8 cellular contexts compared by ENCODE assay signal in genomic region chr12:7190268-7191055, GRCh38. TPM values are rescaled to one million over a fixed set of nuclear protein-coding genes. Genes with fewer than 3 reads are reported as not detected.
DNase-seq lines count a peak whose midpoint lies in the region; ATAC-seq and TF ChIP-seq lines count a peak whose summit lies in the region.

No MANE protein-coding gene starts in this region.

- no peaks in the 10 kb centered on the region for H3K9me3 ChIP-seq in lung (ENCODE audit: control insufficient read depth in 2 of 2, insufficient read depth in 1 of 2, low read length in 1 of 2)

- peaks cover 2% of the 10 kb centered on the region for H3K27me3 Mint-ChIP-seq in HFFc6 (ENCODE audit: insufficient read depth)
- no peaks in the 10 kb centered on the region for H3K27me3 Mint-ChIP-seq in dendritic cell treated with granulocyte-macrophage colony-stimulating factor and Interleukin-4, amounts not matched to agents 40 ng/mL and 50 ng/mL, for 4 days

- H3K36me3 ChIP-seq in lung (ENCODE audit: control insufficient read depth in 2 of 2, insufficient read depth in 2 of 2, low read length in 2 of 2), result peaks cover 0 to 16% of the 10 kb centered on the region in 2 donors

- ATAC-seq in SK-N-SH treated with all-trans-retinoic acid at 6 μM for 48 hours (peak; percentile 10), lung (ENCODE audit: insufficient read depth, low FRiP score) (no peak), esophagus mucosa (no peak)

- H3K27me3 ChIP-seq in lung (ENCODE audit: control insufficient read depth, insufficient read depth), result no peaks in the 10 kb centered on the region

- peak overlapping the region; percentile 75 for H3K27ac Mint-ChIP-seq in HFFc6
- peak overlapping the region; percentile 92 for H3K27ac Mint-ChIP-seq in dendritic cell treated with granulocyte-macrophage colony-stimulating factor and Interleukin-4, amounts not matched to agents 40 ng/mL and 50 ng/mL, for 4 days

- no peak for TF ChIP-seq CTCF in C4-2B (conservative IDR thresholded peaks at IDR 0.05)
- TF ChIP-seq CTCF in HFFc6 (IDR thresholded peaks at IDR 0.05), result no peak
- TF ChIP-seq CTCF in lung (IDR thresholded peaks at IDR 0.05; ENCODE audit: control extremely low read depth, extremely low read depth), result no peak

- DNase-seq in HFFc6, result no peak
- no peak for DNase-seq in lung (ENCODE audit: low spot score)
- DNase-seq in DMS153 treated with DMSO at 0.1 percent for 48 hours (lab: John Stamatoyannopoulos, UW; ENCODE audit: unreplicated experiment), result no peak

- H3K4me1 Mint-ChIP-seq in HFFc6 (ENCODE audit: low read depth), result peaks cover 47% of the 10 kb centered on the region
- H3K4me1 Mint-ChIP-seq in dendritic cell treated with granulocyte-macrophage colony-stimulating factor and Interleukin-4, amounts not matched to agents 40 ng/mL and 50 ng/mL, for 4 days (ENCODE audit: low read depth), result peaks cover 40% of the 10 kb centered on the region

- WGBS in lung, 2 donors, result 33 to 41% methylated on average over 17 of the region's 17 CpGs

- H3K36me3 Mint-ChIP-seq in HFFc6 (ENCODE audit: low read depth), result peaks cover 33% of the 10 kb centered on the region
- peaks cover 19% of the 10 kb centered on the region for H3K36me3 Mint-ChIP-seq in dendritic cell treated with granulocyte-macrophage colony-stimulating factor and Interleukin-4, amounts not matched to agents 40 ng/mL and 50 ng/mL, for 4 days (ENCODE audit: low read depth)

- H3K9me3 Mint-ChIP-seq in HFFc6, result no peaks in the 10 kb centered on the region
- H3K9me3 Mint-ChIP-seq in dendritic cell treated with granulocyte-macrophage colony-stimulating factor and Interleukin-4, amounts not matched to agents 40 ng/mL and 50 ng/mL, for 4 days, result no peaks in the 10 kb centered on the region

- intact Hi-C loops in dendritic cell treated with granulocyte-macrophage colony-stimulating factor and Interleukin-4, amounts not matched to agents 40 ng/mL and 50 ng/mL, for 4 days (cut with micrococcal nuclease), result no loop called here

- H3K27ac ChIP-seq in C4-2B (peak overlapping the region; percentile 84), lung (ENCODE audit: low read depth in 1 of 2, low read length in 1 of 2) (peak overlapping the region; percentile 77 to 83), temporal lobe (ENCODE audit: low read depth, low read length) (peak overlapping the region; percentile 89)

- peaks cover 8 to 11% of the 10 kb centered on the region in 2 donors for H3K4me1 ChIP-seq in lung (ENCODE audit: control insufficient read depth in 2 of 2, insufficient read depth in 2 of 2, low read length in 2 of 2)

- peak overlapping the region; percentile 90 for H3K4me3 Mint-ChIP-seq in HFFc6
- H3K4me3 Mint-ChIP-seq in dendritic cell treated with granulocyte-macrophage colony-stimulating factor and Interleukin-4, amounts not matched to agents 40 ng/mL and 50 ng/mL, for 4 days, result peak overlapping the region; percentile 88

- H3K4me3 ChIP-seq in lung, result peak overlapping the region; percentile 84

TF ChIP-seq in SK-N-SH treated with all-trans-retinoic acid at 6 μM for 48 hours, 23 proteins besides CTCF, POLR2A, EP300 and RAD21:
- TF ChIP-seq GLIS3 (CRISPR knock-in tag; IDR thresholded peaks at IDR 0.05), result no peak
- TF ChIP-seq, protein P1, sequence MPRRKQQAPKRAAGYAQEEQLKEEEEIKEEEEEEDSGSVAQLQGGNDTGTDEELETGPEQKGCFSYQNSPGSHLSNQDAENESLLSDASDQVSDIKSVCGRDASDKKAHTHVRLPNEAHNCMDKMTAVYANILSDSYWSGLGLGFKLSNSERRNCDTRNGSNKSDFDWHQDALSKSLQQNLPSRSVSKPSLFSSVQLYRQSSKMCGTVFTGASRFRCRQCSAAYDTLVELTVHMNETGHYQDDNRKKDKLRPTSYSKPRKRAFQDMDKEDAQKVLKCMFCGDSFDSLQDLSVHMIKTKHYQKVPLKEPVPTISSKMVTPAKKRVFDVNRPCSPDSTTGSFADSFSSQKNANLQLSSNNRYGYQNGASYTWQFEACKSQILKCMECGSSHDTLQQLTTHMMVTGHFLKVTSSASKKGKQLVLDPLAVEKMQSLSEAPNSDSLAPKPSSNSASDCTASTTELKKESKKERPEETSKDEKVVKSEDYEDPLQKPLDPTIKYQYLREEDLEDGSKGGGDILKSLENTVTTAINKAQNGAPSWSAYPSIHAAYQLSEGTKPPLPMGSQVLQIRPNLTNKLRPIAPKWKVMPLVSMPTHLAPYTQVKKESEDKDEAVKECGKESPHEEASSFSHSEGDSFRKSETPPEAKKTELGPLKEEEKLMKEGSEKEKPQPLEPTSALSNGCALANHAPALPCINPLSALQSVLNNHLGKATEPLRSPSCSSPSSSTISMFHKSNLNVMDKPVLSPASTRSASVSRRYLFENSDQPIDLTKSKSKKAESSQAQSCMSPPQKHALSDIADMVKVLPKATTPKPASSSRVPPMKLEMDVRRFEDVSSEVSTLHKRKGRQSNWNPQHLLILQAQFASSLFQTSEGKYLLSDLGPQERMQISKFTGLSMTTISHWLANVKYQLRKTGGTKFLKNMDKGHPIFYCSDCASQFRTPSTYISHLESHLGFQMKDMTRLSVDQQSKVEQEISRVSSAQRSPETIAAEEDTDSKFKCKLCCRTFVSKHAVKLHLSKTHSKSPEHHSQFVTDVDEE (CRISPR knock-in tag; IDR thresholded peaks at IDR 0.05), result no peak
- TF ChIP-seq ZFP30 (CRISPR knock-in tag; IDR thresholded peaks at IDR 0.05), result no peak
- TF ChIP-seq TOX (CRISPR knock-in tag; IDR thresholded peaks at IDR 0.05; ENCODE audit: borderline replicate concordance), result no peak
- no peak for TF ChIP-seq SNAI2 (CRISPR knock-in tag; IDR thresholded peaks at IDR 0.05)
- TF ChIP-seq, protein P2, sequence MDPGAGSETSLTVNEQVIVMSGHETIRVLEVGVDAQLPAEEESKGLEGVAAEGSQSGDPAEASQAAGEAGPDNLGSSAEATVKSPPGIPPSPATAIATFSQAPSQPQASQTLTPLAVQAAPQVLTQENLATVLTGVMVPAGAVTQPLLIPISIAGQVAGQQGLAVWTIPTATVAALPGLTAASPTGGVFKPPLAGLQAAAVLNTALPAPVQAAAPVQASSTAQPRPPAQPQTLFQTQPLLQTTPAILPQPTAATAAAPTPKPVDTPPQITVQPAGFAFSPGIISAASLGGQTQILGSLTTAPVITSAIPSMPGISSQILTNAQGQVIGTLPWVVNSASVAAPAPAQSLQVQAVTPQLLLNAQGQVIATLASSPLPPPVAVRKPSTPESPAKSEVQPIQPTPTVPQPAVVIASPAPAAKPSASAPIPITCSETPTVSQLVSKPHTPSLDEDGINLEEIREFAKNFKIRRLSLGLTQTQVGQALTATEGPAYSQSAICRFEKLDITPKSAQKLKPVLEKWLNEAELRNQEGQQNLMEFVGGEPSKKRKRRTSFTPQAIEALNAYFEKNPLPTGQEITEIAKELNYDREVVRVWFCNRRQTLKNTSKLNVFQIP (CRISPR knock-in tag; IDR thresholded peaks at IDR 0.05; ENCODE audit: borderline replicate concordance, low read depth), result no peak
- TF ChIP-seq, protein P3, sequence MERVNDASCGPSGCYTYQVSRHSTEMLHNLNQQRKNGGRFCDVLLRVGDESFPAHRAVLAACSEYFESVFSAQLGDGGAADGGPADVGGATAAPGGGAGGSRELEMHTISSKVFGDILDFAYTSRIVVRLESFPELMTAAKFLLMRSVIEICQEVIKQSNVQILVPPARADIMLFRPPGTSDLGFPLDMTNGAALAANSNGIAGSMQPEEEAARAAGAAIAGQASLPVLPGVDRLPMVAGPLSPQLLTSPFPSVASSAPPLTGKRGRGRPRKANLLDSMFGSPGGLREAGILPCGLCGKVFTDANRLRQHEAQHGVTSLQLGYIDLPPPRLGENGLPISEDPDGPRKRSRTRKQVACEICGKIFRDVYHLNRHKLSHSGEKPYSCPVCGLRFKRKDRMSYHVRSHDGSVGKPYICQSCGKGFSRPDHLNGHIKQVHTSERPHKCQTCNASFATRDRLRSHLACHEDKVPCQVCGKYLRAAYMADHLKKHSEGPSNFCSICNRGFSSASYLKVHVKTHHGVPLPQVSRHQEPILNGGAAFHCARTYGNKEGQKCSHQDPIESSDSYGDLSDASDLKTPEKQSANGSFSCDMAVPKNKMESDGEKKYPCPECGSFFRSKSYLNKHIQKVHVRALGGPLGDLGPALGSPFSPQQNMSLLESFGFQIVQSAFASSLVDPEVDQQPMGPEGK (CRISPR knock-in tag; IDR thresholded peaks at IDR 0.05; ENCODE audit: borderline replicate concordance), result no peak
- TF ChIP-seq CSDC2 (CRISPR knock-in tag; IDR thresholded peaks at IDR 0.05), result no peak
TF ChIP-seq in SK-N-SH treated with all-trans-retinoic acid at 6 μM for 48 hours: peak in this region for 0.

RNA-seq across cellular contexts. Expression of gene PEX5, which starts 1.0 kb away (rescaled TPM):
- 10 to 100 TPM; 19.8 to 24.4 (median 22.2) TPM for total RNA-seq in HFFc6 (2021; fragmentation: NEBNext Ultra II Directional; extraction: Animal tissue kit (Norgen Biotek cat#: 25700))
- 10 to 100 TPM; 52.1 to 59.8 TPM for total RNA-seq in lung
- polyA plus RNA-seq in lung, result 10 to 100 TPM; 19.8 to 34.8 TPM
- total RNA-seq in temporal lobe, result 58.3 TPM
- total RNA-seq in esophagus mucosa, result 21.6 TPM
